Comparison of ENCODE assay signal across 9 cellular contexts in the genomic region with DNA sequence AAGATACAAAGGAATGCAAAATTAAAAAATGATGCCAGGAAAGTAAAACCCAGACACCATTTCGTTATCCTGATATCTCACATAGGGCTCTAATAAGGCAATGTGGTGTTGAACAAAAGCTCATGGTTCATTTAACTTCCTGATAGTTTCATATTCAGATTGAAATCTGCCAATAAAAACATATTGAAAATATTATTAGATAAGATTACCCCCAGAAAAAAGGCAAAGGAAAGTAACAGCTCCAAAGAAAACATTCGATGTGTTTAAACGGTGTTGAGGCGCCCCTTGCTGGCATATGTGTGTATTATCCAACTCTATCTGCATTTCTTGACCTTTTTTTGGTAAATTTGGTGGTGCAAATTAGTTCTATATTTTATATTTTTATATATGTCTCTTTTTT.
DNase-seq lines count a peak whose midpoint lies in the region; ATAC-seq, FAIRE-seq and TF ChIP-seq lines count a peak whose summit lies in the region.
"Had no signal": no experiment of that assay in that cellular context is flagged by ENCODE, and none has a peak within 500 bp of the region (broad histone marks: within the 10 kb centered on the region; RNA-seq: fewer than 3 reads in every experiment).

No MANE protein-coding gene starts in this region.

- H3K4me3 ChIP-seq in BE2C (ENCODE audit: low read depth, low read length) (no peak overlapping the region), body of pancreas (no peak overlapping the region), kidney (ENCODE audit: low read length in 2 of 2) (no peak overlapping the region)

- no peak for TF ChIP-seq POLR2A in body of pancreas (IDR thresholded peaks at IDR 0.05)

- peaks cover 27% of the 10 kb centered on the region for H3K36me3 Mint-ChIP-seq in stimulated activated effector memory CD8-positive, alpha-beta T cell treated with anti-CD3 and anti-CD28 coated beads, Interleukin-12 subunit alpha, Interleukin-12 subunit beta, amount 100 ng/mL, for 72 hours

- H3K4me1 ChIP-seq in BE2C, result peaks cover 2% of the 10 kb centered on the region
- no peaks in the 10 kb centered on the region for H3K4me1 ChIP-seq in body of pancreas
- no peaks in the 10 kb centered on the region for H3K4me1 ChIP-seq in kidney (ENCODE audit: control insufficient read depth in 1 of 2, insufficient read depth in 1 of 2, low read depth in 1 of 2, low read length in 2 of 2)

- H3K9me3 ChIP-seq in BE2C, result no peaks in the 10 kb centered on the region
- no peaks in the 10 kb centered on the region for H3K9me3 ChIP-seq in body of pancreas
- H3K9me3 ChIP-seq in kidney (ENCODE audit: control insufficient read depth in 1 of 2, low read length in 2 of 2), result no peaks in the 10 kb centered on the region

- TF ChIP-seq CTCF in BE2C (IDR thresholded peaks at IDR 0.05; ENCODE audit: low read depth, low read length), result peak; percentile 69
- peak; percentile 46 to 82 (median 79) for TF ChIP-seq CTCF in body of pancreas (IDR thresholded peaks at IDR 0.05)
- TF ChIP-seq CTCF in kidney (IDR thresholded peaks at IDR 0.05; ENCODE audit: borderline replicate concordance, extremely low read depth, insufficient read depth), result peak; percentile 64

- no peak overlapping the region for H3K9ac ChIP-seq in kidney (ENCODE audit: low read length in 2 of 2)

- peak; percentile 40 for ATAC-seq in GM18868 (IDR thresholded peaks at IDR 0.05; ENCODE audit: unreplicated experiment)
- ATAC-seq in SK-N-SH treated with all-trans-retinoic acid at 6 μM for 48 hours, result peak; percentile 71
- peak; percentile 63 for ATAC-seq in body of pancreas
- no peak for ATAC-seq in GM21526 (IDR thresholded peaks at IDR 0.05; ENCODE audit: low FRiP score, unreplicated experiment)
- ATAC-seq in stimulated activated effector memory CD8-positive, alpha-beta T cell treated with anti-CD3 and anti-CD28 coated beads, Interleukin-12 subunit alpha, Interleukin-12 subunit beta, amount 100 ng/mL, for 72 hours, result no peak

- no peaks in the 10 kb centered on the region for H3K9me3 Mint-ChIP-seq in stimulated activated effector memory CD8-positive, alpha-beta T cell treated with anti-CD3 and anti-CD28 coated beads, Interleukin-12 subunit alpha, Interleukin-12 subunit beta, amount 100 ng/mL, for 72 hours
- H3K9me3 Mint-ChIP-seq: IgD-negative memory B cell had no signal

- intact Hi-C loops in body of pancreas (cut with DNase I) (loop anchor here (5.0 kb wide), 1 partner anchor 234 kb away; no protein-coding TSS in a partner anchor), kidney (cut with DNase I) (loop anchor here (5.0 kb wide), 1 partner anchor 224 kb away; no protein-coding TSS in a partner anchor)

- peak; percentile 52 for DNase-seq in BE2C
- DNase-seq in body of pancreas, result peak; percentile 47 to 69 (median 54)
- no peak for DNase-seq in kidney
- peak in 2 of 3 experiments; percentile 9 to 13 for DNase-seq in stimulated activated CD4-positive, alpha-beta T cell treated with anti-CD3 and anti-CD28 coated beads, TNF-alpha, amount 100 ng/mL, for 24 hours (ENCODE audit: low read depth in 3 of 3)
- DNase-seq in stimulated activated effector memory CD8-positive, alpha-beta T cell treated with anti-CD3 and anti-CD28 coated beads, Interleukin-12 subunit alpha, Interleukin-12 subunit beta, amount 100 ng/mL, for 72 hours (ENCODE audit: low spot score in 2 of 2), result no peak

- H3K27ac Mint-ChIP-seq in stimulated activated effector memory CD8-positive, alpha-beta T cell treated with anti-CD3 and anti-CD28 coated beads, Interleukin-12 subunit alpha, Interleukin-12 subunit beta, amount 100 ng/mL, for 72 hours, result no peak overlapping the region

- H3K27me3 ChIP-seq in BE2C (no peaks in the 10 kb centered on the region), body of pancreas (no peaks in the 10 kb centered on the region)

- H3K27ac ChIP-seq in body of pancreas (no peak overlapping the region), kidney (ENCODE audit: low read depth in 2 of 2, low read length in 2 of 2) (no peak overlapping the region)

- FAIRE-seq in kidney (lab: Jason Lieb, UNC), result peak; percentile 91

- H3K36me3 ChIP-seq in BE2C (peaks cover 34% of the 10 kb centered on the region), body of pancreas (replicated peaks in 1 of 2; ENCODE audit: insufficient read depth in 1 of 2, low read depth in 2 of 2) (peaks cover 0 to 7% of the 10 kb centered on the region in 2 donors), kidney (ENCODE audit: control insufficient read depth in 1 of 2, insufficient read depth in 2 of 2, low read length in 2 of 2) (peaks cover 12 to 18% of the 10 kb centered on the region in 2 donors)

- no peak overlapping the region for H3K4me3 Mint-ChIP-seq in stimulated activated effector memory CD8-positive, alpha-beta T cell treated with anti-CD3 and anti-CD28 coated beads, Interleukin-12 subunit alpha, Interleukin-12 subunit beta, amount 100 ng/mL, for 72 hours
- H3K4me3 Mint-ChIP-seq: IgD-negative memory B cell had no signal

- WGBS in body of pancreas, 2 donors, result 14 to 19% methylated on average over 4 of the region's 4 CpGs

- H3K4me1 Mint-ChIP-seq in stimulated activated effector memory CD8-positive, alpha-beta T cell treated with anti-CD3 and anti-CD28 coated beads, Interleukin-12 subunit alpha, Interleukin-12 subunit beta, amount 100 ng/mL, for 72 hours, result peaks cover 9% of the 10 kb centered on the region

TF ChIP-seq in SK-N-SH treated with all-trans-retinoic acid at 6 μM for 48 hours, 23 proteins besides CTCF, POLR2A, EP300 and RAD21:
- no peak for TF ChIP-seq GLIS3 (CRISPR knock-in tag; IDR thresholded peaks at IDR 0.05)
- TF ChIP-seq CSDC2 (CRISPR knock-in tag; IDR thresholded peaks at IDR 0.05), result no peak
- TF ChIP-seq, protein P1, sequence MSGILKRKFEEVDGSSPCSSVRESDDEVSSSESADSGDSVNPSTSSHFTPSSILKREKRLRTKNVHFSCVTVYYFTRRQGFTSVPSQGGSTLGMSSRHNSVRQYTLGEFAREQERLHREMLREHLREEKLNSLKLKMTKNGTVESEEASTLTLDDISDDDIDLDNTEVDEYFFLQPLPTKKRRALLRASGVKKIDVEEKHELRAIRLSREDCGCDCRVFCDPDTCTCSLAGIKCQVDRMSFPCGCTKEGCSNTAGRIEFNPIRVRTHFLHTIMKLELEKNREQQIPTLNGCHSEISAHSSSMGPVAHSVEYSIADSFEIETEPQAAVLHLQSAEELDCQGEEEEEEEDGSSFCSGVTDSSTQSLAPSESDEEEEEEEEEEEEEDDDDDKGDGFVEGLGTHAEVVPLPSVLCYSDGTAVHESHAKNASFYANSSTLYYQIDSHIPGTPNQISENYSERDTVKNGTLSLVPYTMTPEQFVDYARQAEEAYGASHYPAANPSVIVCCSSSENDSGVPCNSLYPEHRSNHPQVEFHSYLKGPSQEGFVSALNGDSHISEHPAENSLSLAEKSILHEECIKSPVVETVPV (CRISPR knock-in tag; IDR thresholded peaks at IDR 0.05), result no peak
- TF ChIP-seq ZNF565 (CRISPR knock-in tag; conservative IDR thresholded peaks at IDR 0.05; ENCODE audit: low read depth), result no peak
- no peak for TF ChIP-seq RARB (CRISPR knock-in tag; IDR thresholded peaks at IDR 0.05)
- TF ChIP-seq ESRRG (CRISPR knock-in tag; IDR thresholded peaks at IDR 0.05), result no peak
- TF ChIP-seq, protein P2, sequence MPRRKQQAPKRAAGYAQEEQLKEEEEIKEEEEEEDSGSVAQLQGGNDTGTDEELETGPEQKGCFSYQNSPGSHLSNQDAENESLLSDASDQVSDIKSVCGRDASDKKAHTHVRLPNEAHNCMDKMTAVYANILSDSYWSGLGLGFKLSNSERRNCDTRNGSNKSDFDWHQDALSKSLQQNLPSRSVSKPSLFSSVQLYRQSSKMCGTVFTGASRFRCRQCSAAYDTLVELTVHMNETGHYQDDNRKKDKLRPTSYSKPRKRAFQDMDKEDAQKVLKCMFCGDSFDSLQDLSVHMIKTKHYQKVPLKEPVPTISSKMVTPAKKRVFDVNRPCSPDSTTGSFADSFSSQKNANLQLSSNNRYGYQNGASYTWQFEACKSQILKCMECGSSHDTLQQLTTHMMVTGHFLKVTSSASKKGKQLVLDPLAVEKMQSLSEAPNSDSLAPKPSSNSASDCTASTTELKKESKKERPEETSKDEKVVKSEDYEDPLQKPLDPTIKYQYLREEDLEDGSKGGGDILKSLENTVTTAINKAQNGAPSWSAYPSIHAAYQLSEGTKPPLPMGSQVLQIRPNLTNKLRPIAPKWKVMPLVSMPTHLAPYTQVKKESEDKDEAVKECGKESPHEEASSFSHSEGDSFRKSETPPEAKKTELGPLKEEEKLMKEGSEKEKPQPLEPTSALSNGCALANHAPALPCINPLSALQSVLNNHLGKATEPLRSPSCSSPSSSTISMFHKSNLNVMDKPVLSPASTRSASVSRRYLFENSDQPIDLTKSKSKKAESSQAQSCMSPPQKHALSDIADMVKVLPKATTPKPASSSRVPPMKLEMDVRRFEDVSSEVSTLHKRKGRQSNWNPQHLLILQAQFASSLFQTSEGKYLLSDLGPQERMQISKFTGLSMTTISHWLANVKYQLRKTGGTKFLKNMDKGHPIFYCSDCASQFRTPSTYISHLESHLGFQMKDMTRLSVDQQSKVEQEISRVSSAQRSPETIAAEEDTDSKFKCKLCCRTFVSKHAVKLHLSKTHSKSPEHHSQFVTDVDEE (CRISPR knock-in tag; IDR thresholded peaks at IDR 0.05), result peak; percentile 77; the same call in 1 of the 2 replicates
- TF ChIP-seq ZNF8 (CRISPR knock-in tag; IDR thresholded peaks at IDR 0.05), result no peak
- TF ChIP-seq TCF4 (CRISPR knock-in tag; IDR thresholded peaks at IDR 0.05; ENCODE audit: borderline replicate concordance), result peak; percentile 90
- TF ChIP-seq BACH2 (CRISPR knock-in tag; IDR thresholded peaks at IDR 0.05; ENCODE audit: borderline replicate concordance), result no peak
- TF ChIP-seq, protein P3, sequence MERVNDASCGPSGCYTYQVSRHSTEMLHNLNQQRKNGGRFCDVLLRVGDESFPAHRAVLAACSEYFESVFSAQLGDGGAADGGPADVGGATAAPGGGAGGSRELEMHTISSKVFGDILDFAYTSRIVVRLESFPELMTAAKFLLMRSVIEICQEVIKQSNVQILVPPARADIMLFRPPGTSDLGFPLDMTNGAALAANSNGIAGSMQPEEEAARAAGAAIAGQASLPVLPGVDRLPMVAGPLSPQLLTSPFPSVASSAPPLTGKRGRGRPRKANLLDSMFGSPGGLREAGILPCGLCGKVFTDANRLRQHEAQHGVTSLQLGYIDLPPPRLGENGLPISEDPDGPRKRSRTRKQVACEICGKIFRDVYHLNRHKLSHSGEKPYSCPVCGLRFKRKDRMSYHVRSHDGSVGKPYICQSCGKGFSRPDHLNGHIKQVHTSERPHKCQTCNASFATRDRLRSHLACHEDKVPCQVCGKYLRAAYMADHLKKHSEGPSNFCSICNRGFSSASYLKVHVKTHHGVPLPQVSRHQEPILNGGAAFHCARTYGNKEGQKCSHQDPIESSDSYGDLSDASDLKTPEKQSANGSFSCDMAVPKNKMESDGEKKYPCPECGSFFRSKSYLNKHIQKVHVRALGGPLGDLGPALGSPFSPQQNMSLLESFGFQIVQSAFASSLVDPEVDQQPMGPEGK (CRISPR knock-in tag; IDR thresholded peaks at IDR 0.05; ENCODE audit: borderline replicate concordance), result no peak
- no peak for TF ChIP-seq ZNF70 (CRISPR knock-in tag; IDR thresholded peaks at IDR 0.05)
- TF ChIP-seq TOX (CRISPR knock-in tag; IDR thresholded peaks at IDR 0.05; ENCODE audit: borderline replicate concordance), result no peak

Comparison
In these comparisons a context has a peak if more than half of its experiments do, and no peak if none do; other contexts are left out.
1. DNase-seq: peak in BE2C (single experiment), body of pancreas (4 of 4) and stimulated activated CD4-positive, alpha-beta T cell treated with anti-CD3 and anti-CD28 coated beads, TNF-alpha, amount 100 ng/mL, for 24 hours (2 of 3); none in kidney (single experiment) and stimulated activated effector memory CD8-positive, alpha-beta T cell treated with anti-CD3 and anti-CD28 coated beads, Interleukin-12 subunit alpha, Interleukin-12 subunit beta, amount 100 ng/mL, for 72 hours (0 of 2).
2. ATAC-seq: peak in GM18868 (single experiment), SK-N-SH treated with all-trans-retinoic acid at 6 μM for 48 hours (single experiment) and body of pancreas (single experiment); none in GM21526 (single experiment) and stimulated activated effector memory CD8-positive, alpha-beta T cell treated with anti-CD3 and anti-CD28 coated beads, Interleukin-12 subunit alpha, Interleukin-12 subunit beta, amount 100 ng/mL, for 72 hours (single experiment).
3. Peak in every context shown above with its lines, with median percentiles within 50 percentile points of each other: CTCF ChIP-seq.